ENCODE assay signal across 7 cellular contexts in the genomic region with DNA sequence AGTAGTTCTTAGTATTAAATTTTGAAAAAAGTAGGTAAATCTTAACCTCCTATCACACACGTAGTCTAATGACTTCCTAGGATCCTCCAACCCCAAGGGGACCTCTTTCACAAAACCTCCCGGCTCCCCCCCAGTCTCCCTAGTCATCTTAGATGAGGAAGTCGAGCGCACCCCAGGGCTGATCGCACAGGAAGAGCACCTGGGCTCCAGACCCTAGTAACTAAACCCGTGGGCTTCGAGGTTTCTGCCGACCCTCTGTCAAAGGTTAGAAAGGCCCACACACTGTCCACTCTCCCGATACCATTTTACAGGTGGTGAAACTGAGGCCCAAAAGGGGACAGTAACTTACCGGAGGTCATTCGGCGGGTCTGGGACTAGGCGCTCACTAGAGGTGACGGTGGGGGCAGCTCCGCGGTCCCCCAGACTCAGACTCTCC. TPM values are rescaled to one million over a fixed set of nuclear protein-coding genes. Genes with fewer than 3 reads are reported as not detected.
A peak's percentile ranks its signal among the peaks of the same experiment; 100 is the strongest.
DNase-seq lines count a peak whose midpoint lies in the region; ATAC-seq and TF ChIP-seq lines count a peak whose summit lies in the region.

No MANE protein-coding gene starts in this region.

- H3K4me3 ChIP-seq in ascending aorta (peak overlapping the region; percentile 84 to 96), iPS-11a (ENCODE audit: low read depth, low read length) (peak overlapping the region; percentile 92), smooth muscle cell (peak overlapping the region; percentile 89)

- H3K27me3 ChIP-seq in ascending aorta (no peaks in the 10 kb centered on the region), smooth muscle cell (ENCODE audit: low read depth) (no peaks in the 10 kb centered on the region)

- DNase-seq in RWPE1 (ENCODE audit: low spot score): peak; percentile 73
- peak in 1 of 2 donors; percentile 76 for DNase-seq in ascending aorta (ENCODE audit: low spot score in 2 of 2)
- no peak for DNase-seq in smooth muscle cell (lab: John Stamatoyannopoulos, UW; ENCODE audit: unreplicated experiment)

- intact Hi-C loops in ascending aorta (cut with DNase I): loop anchor here (1.0 kb wide), 1 partner anchor 11 kb away; a partner anchor contains a TSS

- peaks cover 59% of the 10 kb centered on the region for H3K79me2 ChIP-seq in smooth muscle cell (ENCODE audit: low read depth)

- H3K4me1 ChIP-seq in ascending aorta: peaks cover 16 to 36% of the 10 kb centered on the region in 2 donors
- H3K4me1 ChIP-seq in smooth muscle cell (ENCODE audit: low read depth): peaks cover 34% of the 10 kb centered on the region

- no peaks in the 10 kb centered on the region for H3F3A ChIP-seq in smooth muscle cell (ENCODE audit: low read depth)

- H3K27ac ChIP-seq in RWPE1 (peak overlapping the region; percentile 94), ascending aorta (peak overlapping the region; percentile 84 to 85), smooth muscle cell (ENCODE audit: low read depth) (peak overlapping the region; percentile 96)

- H4K20me1 ChIP-seq in smooth muscle cell (ENCODE audit: low read depth): no peaks in the 10 kb centered on the region

- peak overlapping the region; percentile 91 for H3K9ac ChIP-seq in smooth muscle cell (ENCODE audit: low read depth)

- POLR2A ChIA-PET in RWPE1 (lab: Yijun Ruan, JAX; ENCODE audit: low non-redundant PET): interaction anchor here (0.6 kb wide), 2 partner anchors 40 to 134 kb away, joined by 3 to 4 read pairs; no protein-coding TSS in a partner anchor

- H3K4me2 ChIP-seq in smooth muscle cell: peak overlapping the region; percentile 95

- peak; percentile 0 for ATAC-seq in GM18873 (IDR thresholded peaks at IDR 0.05; ENCODE audit: low FRiP score, unreplicated experiment)
- peak; percentile 9 for ATAC-seq in HG03103 (IDR thresholded peaks at IDR 0.05; ENCODE audit: low read depth, unreplicated experiment)
- ATAC-seq in HG03469 (IDR thresholded peaks at IDR 0.05; ENCODE audit: unreplicated experiment): no peak

- H2AFZ ChIP-seq in smooth muscle cell (ENCODE audit: low read depth): peak overlapping the region; percentile 93

- CTCF ChIA-PET in RWPE1 (lab: Yijun Ruan, JAX): interaction anchor here (0.5 to 1.1 kb wide), 4 partner anchors 21 to 563 kb away, joined by 3 to 4 read pairs (median 3); no protein-coding TSS in a partner anchor

- 2% methylated on average over 16 of the region's 16 CpGs for WGBS in smooth muscle cell (ENCODE audit: low lambda C conversion rate)

- TF ChIP-seq CTCF in RWPE1 (conservative IDR thresholded peaks at IDR 0.05; ENCODE audit: low read depth): no peak
- no peak for TF ChIP-seq CTCF in ascending aorta (IDR thresholded peaks at IDR 0.05)
- TF ChIP-seq CTCF in smooth muscle cell (IDR thresholded peaks at IDR 0.05; ENCODE audit: borderline replicate concordance, insufficient read depth, poor library complexity, severe bottlenecking): no peak

- H3K36me3 ChIP-seq in ascending aorta (peaks cover 14 to 23% of the 10 kb centered on the region in 2 donors), smooth muscle cell (ENCODE audit: low read depth) (peaks cover 10% of the 10 kb centered on the region)

- no peaks in the 10 kb centered on the region for H3K9me3 ChIP-seq in ascending aorta
- no peaks in the 10 kb centered on the region for H3K9me3 ChIP-seq in smooth muscle cell (replicated peaks; ENCODE audit: low read depth)

RNA-seq across cellular contexts. Expression of a gene that starts 0.3 kb away (rescaled TPM):
- total RNA-seq in ascending aorta: 57.6 TPM
- total RNA-seq in smooth muscle cell: 23.1 and 28.9 TPM in 2 replicates
- polyA plus RNA-seq in smooth muscle cell: 26.5 and 26.8 TPM in 2 replicates

RNA-seq across cellular contexts. Expression of a gene that starts 0.6 kb away (rescaled TPM):
- total RNA-seq in ascending aorta: 51.1 TPM
- 17.3 and 17.4 TPM in 2 replicates for total RNA-seq in smooth muscle cell
- 13.2 and 13.4 TPM in 2 replicates for polyA plus RNA-seq in smooth muscle cell

RNA-seq across cellular contexts. Expression of a gene that starts 11.0 kb away (rescaled TPM):
- total RNA-seq in ascending aorta: not detected
- total RNA-seq in smooth muscle cell: 0.09 and 0.76 TPM in 2 replicates
- 0.90 TPM in 1 of 2 replicates, not detected in the other for polyA plus RNA-seq in smooth muscle cell
